8 cellular contexts compared by ENCODE assay signal in the genomic region with DNA sequence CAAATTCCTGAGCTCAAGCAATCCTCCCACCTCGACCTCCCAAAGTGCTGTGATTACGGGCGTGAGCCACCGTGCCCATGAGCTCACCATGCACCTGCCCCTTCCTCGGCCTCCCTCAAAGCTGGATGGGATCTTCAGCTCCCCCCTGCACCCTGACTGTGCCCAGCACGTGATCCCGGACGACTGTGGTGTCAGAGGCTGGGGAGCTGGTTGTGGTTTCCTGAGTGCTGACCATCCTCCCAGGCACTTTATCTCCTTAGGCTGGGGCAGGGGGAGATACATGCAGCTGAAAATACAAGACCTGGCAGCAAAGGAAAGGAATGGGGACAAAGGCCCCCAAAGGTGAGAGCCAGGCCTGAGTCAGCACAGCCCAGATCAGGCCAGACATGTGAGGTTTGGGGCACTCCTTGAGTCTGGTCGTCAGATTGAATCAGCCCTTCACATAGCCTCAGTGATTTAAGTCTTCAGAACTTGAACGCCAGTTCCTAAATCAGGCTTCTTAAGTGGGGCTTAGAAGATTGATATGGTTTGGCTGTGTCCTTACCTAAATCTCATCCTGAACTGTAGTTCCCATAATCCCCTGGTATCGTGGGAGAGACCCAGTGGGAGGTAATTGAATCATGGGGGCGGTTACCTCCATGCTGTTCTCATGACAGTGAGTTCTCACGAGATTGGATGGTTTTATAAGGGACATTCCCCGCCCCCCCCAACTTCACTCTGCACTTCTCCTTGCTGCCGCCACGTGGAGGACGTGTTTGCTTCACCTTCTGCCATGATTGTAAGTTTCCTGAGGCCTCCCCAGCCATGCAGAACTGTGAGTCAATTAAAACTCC. TPM values are rescaled to one million over a fixed set of nuclear protein-coding genes. Genes with fewer than 3 reads are reported as not detected.
DNase-seq lines count a peak whose midpoint lies in the region; ATAC-seq and TF ChIP-seq lines count a peak whose summit lies in the region.

No MANE protein-coding gene starts in this region.

- no peaks in the 10 kb centered on the region for H3K27me3 Mint-ChIP-seq in T-helper 2 cell treated with Interferon-gamma antibody and Interleukin-4, amounts not matched to agents 5 μg/mL and 100 μg/mL, for 36 hours (ENCODE audit: low read depth)

- no peak for TF ChIP-seq EP300 in sigmoid colon (IDR thresholded peaks at IDR 0.05)

- no peak for TF ChIP-seq POLR2A in sigmoid colon (IDR thresholded peaks at IDR 0.05)

- no peaks in the 10 kb centered on the region for H3K9me2 ChIP-seq in DOHH2 (replicated peaks; ENCODE audit: control insufficient read depth, low read length)

- TF ChIP-seq CTCF in DOHH2 (IDR thresholded peaks at IDR 0.05; ENCODE audit: low read depth, low read length, poor library complexity, severe bottlenecking), result peak; percentile 24
- TF ChIP-seq CTCF in sigmoid colon (IDR thresholded peaks at IDR 0.05), result no peak

- peaks cover 62% of the 10 kb centered on the region for H3K36me3 ChIP-seq in DOHH2 (ENCODE audit: control insufficient read depth, low read length)
- peaks cover 0 to 4% (median 0%) of the 10 kb centered on the region in 4 donors for H3K36me3 ChIP-seq in sigmoid colon

- WGBS in sigmoid colon, 2 donors, result 60 to 65% methylated on average over 17 of the region's 17 CpGs

- peaks cover 79% of the 10 kb centered on the region for H3K4me1 ChIP-seq in DOHH2 (ENCODE audit: control insufficient read depth, low read length)
- H3K4me1 ChIP-seq in sigmoid colon, result peaks cover 0 to 28% (median 27%) of the 10 kb centered on the region in 4 donors

- no peaks in the 10 kb centered on the region for H3K27me3 ChIP-seq in DOHH2 (ENCODE audit: control insufficient read depth, low read length)
- no peaks in the 10 kb centered on the region for H3K27me3 ChIP-seq in sigmoid colon

- H3K4me3 Mint-ChIP-seq in T-helper 2 cell treated with Interferon-gamma antibody and Interleukin-4, amounts not matched to agents 5 μg/mL and 100 μg/mL, for 36 hours, result no peak overlapping the region
- no peak overlapping the region for H3K4me3 Mint-ChIP-seq in stimulated activated effector memory CD8-positive, alpha-beta T cell treated with anti-CD3 and anti-CD28 coated beads, Interleukin-12 subunit alpha, Interleukin-12 subunit beta, amount 100 ng/mL, for 72 hours

- H3K9me3 ChIP-seq in DOHH2 (ENCODE audit: control insufficient read depth, insufficient read depth, low read length) (no peaks in the 10 kb centered on the region), sigmoid colon (no peaks in the 10 kb centered on the region)

- DNase-seq in T-helper 2 cell treated with Interferon-gamma antibody and Interleukin-4, amounts not matched to agents 5 μg/mL and 100 μg/mL, for 36 hours (ENCODE audit: low spot score), result peak; percentile 17
- DNase-seq in stimulated activated effector memory CD8-positive, alpha-beta T cell treated with anti-CD3 and anti-CD28 coated beads, Interleukin-12 subunit alpha, Interleukin-12 subunit beta, amount 100 ng/mL, for 72 hours (ENCODE audit: low spot score in 2 of 2), result no peak
- DNase-seq in sigmoid colon, result no peak

- peak overlapping the region; percentile 74 for H3K4me2 ChIP-seq in DOHH2 (ENCODE audit: low read length)

- H4K20me1 ChIP-seq in DOHH2 (ENCODE audit: control insufficient read depth, insufficient read depth, low read depth, low read length), result no peaks in the 10 kb centered on the region

- H3K79me2 ChIP-seq in DOHH2 (ENCODE audit: control insufficient read depth, low read length), result peaks cover 57% of the 10 kb centered on the region

- no peaks in the 10 kb centered on the region for H3K36me3 Mint-ChIP-seq in T-helper 2 cell treated with Interferon-gamma antibody and Interleukin-4, amounts not matched to agents 5 μg/mL and 100 μg/mL, for 36 hours (ENCODE audit: low read depth)
- peaks cover 17% of the 10 kb centered on the region for H3K36me3 Mint-ChIP-seq in stimulated activated effector memory CD8-positive, alpha-beta T cell treated with anti-CD3 and anti-CD28 coated beads, Interleukin-12 subunit alpha, Interleukin-12 subunit beta, amount 100 ng/mL, for 72 hours

- intact Hi-C loops in sigmoid colon (cut with DNase I), result loop anchor here (1.0 to 2.0 kb wide), 3 partner anchors 36 to 82 kb away; partner anchors contain the start of gene PRKCD

- no peak overlapping the region for H3K27ac Mint-ChIP-seq in T-helper 2 cell treated with Interferon-gamma antibody and Interleukin-4, amounts not matched to agents 5 μg/mL and 100 μg/mL, for 36 hours
- no peak overlapping the region for H3K27ac Mint-ChIP-seq in stimulated activated effector memory CD8-positive, alpha-beta T cell treated with anti-CD3 and anti-CD28 coated beads, Interleukin-12 subunit alpha, Interleukin-12 subunit beta, amount 100 ng/mL, for 72 hours

- no peaks in the 10 kb centered on the region for H3K9me3 Mint-ChIP-seq in T-helper 2 cell treated with Interferon-gamma antibody and Interleukin-4, amounts not matched to agents 5 μg/mL and 100 μg/mL, for 36 hours
- no peaks in the 10 kb centered on the region for H3K9me3 Mint-ChIP-seq in stimulated activated effector memory CD8-positive, alpha-beta T cell treated with anti-CD3 and anti-CD28 coated beads, Interleukin-12 subunit alpha, Interleukin-12 subunit beta, amount 100 ng/mL, for 72 hours

- peak; percentile 47 for ATAC-seq in HG02885 (IDR thresholded peaks at IDR 0.05; ENCODE audit: poor library complexity, unreplicated experiment)
- ATAC-seq in esophagus mucosa, result peak; percentile 19
- ATAC-seq in stimulated activated effector memory CD8-positive, alpha-beta T cell treated with anti-CD3 and anti-CD28 coated beads, Interleukin-12 subunit alpha, Interleukin-12 subunit beta, amount 100 ng/mL, for 72 hours, result peak; percentile 67
- no peak for ATAC-seq in HG02884 (IDR thresholded peaks at IDR 0.05; ENCODE audit: unreplicated experiment)
- ATAC-seq in HG03520 (IDR thresholded peaks at IDR 0.05; ENCODE audit: unreplicated experiment), result no peak

- H3K27ac ChIP-seq in DOHH2 (ENCODE audit: low read depth, low read length), result peak overlapping the region; percentile 65
- no peak overlapping the region for H3K27ac ChIP-seq in sigmoid colon

- H3F3A ChIP-seq in DOHH2 (ENCODE audit: control insufficient read depth, insufficient read depth), result peaks cover 19% of the 10 kb centered on the region

- peak overlapping the region; percentile 62 for H3K4me3 ChIP-seq in DOHH2 (ENCODE audit: low read length)
- H3K4me3 ChIP-seq in sigmoid colon, result no peak overlapping the region

- peaks cover 6% of the 10 kb centered on the region for H3K4me1 Mint-ChIP-seq in T-helper 2 cell treated with Interferon-gamma antibody and Interleukin-4, amounts not matched to agents 5 μg/mL and 100 μg/mL, for 36 hours (ENCODE audit: low read depth)
- H3K4me1 Mint-ChIP-seq in stimulated activated effector memory CD8-positive, alpha-beta T cell treated with anti-CD3 and anti-CD28 coated beads, Interleukin-12 subunit alpha, Interleukin-12 subunit beta, amount 100 ng/mL, for 72 hours, result peaks cover 15% of the 10 kb centered on the region

RNA-seq across cellular contexts. Expression of gene PRKCD, which starts 35.8 kb away (rescaled TPM):
- total RNA-seq in esophagus mucosa (21.2 TPM), sigmoid colon (10 to 100 TPM in 2 of 4 donors, 1 to 10 TPM in 2; 3.5 to 12.1 (median 10.5) TPM)
- polyA plus RNA-seq in sigmoid colon, result 100 to 1,000 TPM in 1 of 3 donors, 10 to 100 TPM in 2; 46.3 to 169 (median 94.9) TPM

RNA-seq across cellular contexts. Expression of gene TKT, which starts 59.0 kb away (rescaled TPM):
- total RNA-seq in esophagus mucosa (379 TPM), sigmoid colon (100 to 1,000 TPM; 138 to 253 (median 185) TPM)
- polyA plus RNA-seq in sigmoid colon, result 100 to 1,000 TPM in 2 of 3 donors, 10 to 100 TPM in 1; 88.9 to 305 (median 102) TPM

Comparison
In these comparisons a context has a peak if more than half of its experiments do, and no peak if none do; other contexts are left out.
1. ATAC-seq: peak in HG02885 (single experiment), esophagus mucosa (single experiment) and stimulated activated effector memory CD8-positive, alpha-beta T cell treated with anti-CD3 and anti-CD28 coated beads, Interleukin-12 subunit alpha, Interleukin-12 subunit beta, amount 100 ng/mL, for 72 hours (single experiment); none in HG02884 (single experiment) and HG03520 (single experiment).